In the genomic region with DNA sequence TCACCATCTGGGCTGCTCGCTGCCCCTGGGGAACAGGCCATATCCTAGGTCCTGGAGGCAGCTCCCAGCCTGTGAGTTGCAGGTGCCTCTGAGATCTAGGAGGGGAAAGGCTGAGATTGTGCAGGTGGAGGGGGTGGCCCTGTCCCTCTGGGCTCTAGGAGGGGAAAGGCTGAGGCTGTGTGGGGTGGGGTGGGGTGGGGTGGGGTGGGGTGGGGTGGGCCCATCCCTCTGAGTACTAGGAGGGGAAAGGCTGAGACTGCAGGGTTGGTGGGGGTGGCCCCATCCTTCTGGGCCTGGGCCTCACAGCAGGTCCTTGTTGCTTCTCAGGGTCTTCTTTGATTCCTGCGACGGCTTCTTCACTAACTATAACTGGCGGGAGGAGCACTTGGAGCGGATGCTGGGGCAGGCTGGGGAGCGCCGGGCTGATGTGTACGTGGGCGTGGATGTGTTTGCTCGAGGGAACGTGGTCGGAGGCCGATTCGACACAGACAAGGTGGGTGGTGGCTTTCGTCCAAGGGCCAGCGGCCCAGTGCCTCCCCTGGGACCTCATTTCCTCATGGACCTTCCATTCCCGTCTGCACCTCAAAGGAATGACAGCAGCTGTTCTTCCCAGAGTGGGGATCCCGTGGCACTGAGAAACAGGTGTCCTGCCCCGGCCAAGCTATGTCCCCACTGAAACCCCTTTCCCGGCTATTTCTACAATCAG, we compare ENCODE assay signal across 1 cellular context.
TF ChIP-seq lines count a peak whose summit lies in the region.

No MANE protein-coding gene starts in this region.

TF ChIP-seq in SK-N-SH, 30 proteins besides CTCF, POLR2A, EP300 and RAD21 (continued from another document):
- TF ChIP-seq, protein P1, sequence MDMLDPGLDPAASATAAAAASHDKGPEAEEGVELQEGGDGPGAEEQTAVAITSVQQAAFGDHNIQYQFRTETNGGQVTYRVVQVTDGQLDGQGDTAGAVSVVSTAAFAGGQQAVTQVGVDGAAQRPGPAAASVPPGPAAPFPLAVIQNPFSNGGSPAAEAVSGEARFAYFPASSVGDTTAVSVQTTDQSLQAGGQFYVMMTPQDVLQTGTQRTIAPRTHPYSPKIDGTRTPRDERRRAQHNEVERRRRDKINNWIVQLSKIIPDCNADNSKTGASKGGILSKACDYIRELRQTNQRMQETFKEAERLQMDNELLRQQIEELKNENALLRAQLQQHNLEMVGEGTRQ (IDR thresholded peaks at IDR 0.05; ENCODE audit: borderline replicate concordance, low read depth, low read length) = no peak
- TF ChIP-seq GATA2 (CRISPR knock-in tag; IDR thresholded peaks at IDR 0.05) = no peak
- TF ChIP-seq, protein P2, sequence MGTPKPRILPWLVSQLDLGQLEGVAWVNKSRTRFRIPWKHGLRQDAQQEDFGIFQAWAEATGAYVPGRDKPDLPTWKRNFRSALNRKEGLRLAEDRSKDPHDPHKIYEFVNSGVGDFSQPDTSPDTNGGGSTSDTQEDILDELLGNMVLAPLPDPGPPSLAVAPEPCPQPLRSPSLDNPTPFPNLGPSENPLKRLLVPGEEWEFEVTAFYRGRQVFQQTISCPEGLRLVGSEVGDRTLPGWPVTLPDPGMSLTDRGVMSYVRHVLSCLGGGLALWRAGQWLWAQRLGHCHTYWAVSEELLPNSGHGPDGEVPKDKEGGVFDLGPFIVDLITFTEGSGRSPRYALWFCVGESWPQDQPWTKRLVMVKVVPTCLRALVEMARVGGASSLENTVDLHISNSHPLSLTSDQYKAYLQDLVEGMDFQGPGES (IDR thresholded peaks at IDR 0.05; ENCODE audit: low read depth, low read length) = no peak
- no peak for TF ChIP-seq MXI1 (IDR thresholded peaks at IDR 0.05; ENCODE audit: low read depth, low read length)
- TF ChIP-seq NRF1 (IDR thresholded peaks at IDR 0.05; ENCODE audit: low read depth, low read length) = no peak
- TF ChIP-seq, protein P3, sequence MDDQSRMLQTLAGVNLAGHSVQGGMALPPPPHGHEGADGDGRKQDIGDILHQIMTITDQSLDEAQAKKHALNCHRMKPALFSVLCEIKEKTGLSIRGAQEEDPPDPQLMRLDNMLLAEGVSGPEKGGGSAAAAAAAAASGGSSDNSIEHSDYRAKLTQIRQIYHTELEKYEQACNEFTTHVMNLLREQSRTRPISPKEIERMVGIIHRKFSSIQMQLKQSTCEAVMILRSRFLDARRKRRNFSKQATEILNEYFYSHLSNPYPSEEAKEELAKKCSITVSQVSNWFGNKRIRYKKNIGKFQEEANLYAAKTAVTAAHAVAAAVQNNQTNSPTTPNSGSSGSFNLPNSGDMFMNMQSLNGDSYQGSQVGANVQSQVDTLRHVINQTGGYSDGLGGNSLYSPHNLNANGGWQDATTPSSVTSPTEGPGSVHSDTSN (IDR thresholded peaks at IDR 0.05) = no peak
- TF ChIP-seq RCOR1 (IDR thresholded peaks at IDR 0.05; ENCODE audit: low read length) = no peak
- no peak for TF ChIP-seq NFIC (IDR thresholded peaks at IDR 0.05; ENCODE audit: borderline replicate concordance)
- no peak for TF ChIP-seq RFX5 (IDR thresholded peaks at IDR 0.05; ENCODE audit: low read length)
- no peak for TF ChIP-seq JUND (IDR thresholded peaks at IDR 0.05)
- TF ChIP-seq FOXM1 (IDR thresholded peaks at IDR 0.05; ENCODE audit: low read depth) = no peak
- no peak for TF ChIP-seq CHD2 (IDR thresholded peaks at IDR 0.05; ENCODE audit: low read length, partially characterized antibody)
- no peak for TF ChIP-seq POLR2AphosphoS5 (IDR thresholded peaks at IDR 0.05; ENCODE audit: low read depth, low read length)
- no peak for TF ChIP-seq RXRA (IDR thresholded peaks at IDR 0.05; ENCODE audit: borderline replicate concordance, low read depth)
TF ChIP-seq in SK-N-SH: peak in this region for 0.
